25 cellular contexts compared by ENCODE assay signal in the genomic region with DNA sequence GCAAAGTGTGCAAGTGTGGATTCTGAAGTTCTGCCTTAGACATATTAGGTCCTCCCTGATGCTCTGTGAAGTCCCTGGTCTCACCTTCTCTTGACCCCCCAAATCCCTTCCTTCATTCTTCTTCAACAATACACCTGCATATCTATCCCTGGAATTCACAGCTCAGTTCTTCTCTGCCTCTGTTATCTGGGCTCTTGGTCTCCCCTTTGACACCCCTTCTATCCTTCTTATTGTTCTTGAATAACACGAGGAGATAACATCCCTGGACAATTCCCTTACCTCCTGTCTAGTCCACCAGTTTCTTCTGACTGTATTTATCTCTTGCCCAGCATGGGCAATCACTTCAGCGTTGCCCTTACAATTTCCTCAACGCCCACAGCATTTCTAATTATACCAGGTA.
"Had no signal": no experiment of that assay in that cellular context is flagged by ENCODE, and none has a peak within 500 bp of the region (broad histone marks: within the 10 kb centered on the region; RNA-seq: fewer than 3 reads in every experiment).

No MANE protein-coding gene starts in this region.

- H2AFZ ChIP-seq: neural progenitor cell, parathyroid adenoma had no signal

- FAIRE-seq: small intestine, urothelium cell line had no signal

- H3K4me3 ChIP-seq: neural progenitor cell, ovary, psoas muscle, right lobe of liver, sigmoid colon, stomach, thoracic aorta, thyroid gland, tibial nerve, upper lobe of left lung, vagina had no signal

- H3K9me3 ChIP-seq: ovary, psoas muscle, right lobe of liver, sigmoid colon, stomach, thoracic aorta, thyroid gland, tibial nerve, upper lobe of left lung, vagina had no signal

- DNase-seq: natural killer cell; occipital lobe; ovary; posterior cingulate gyrus; psoas muscle; right cardiac atrium; right lobe of liver; sigmoid colon; small intestine; stimulated activated CD4-positive, alpha-beta T cell treated with anti-CD3 and anti-CD28 coated beads, Interleukin-15, amount 100 ng/mL, for 24 hours; stimulated activated CD4-positive, alpha-beta T cell treated with anti-CD3 and anti-CD28 coated beads, Interleukin-2, amount 100 ng/mL, for 24 hours; stimulated activated CD4-positive, alpha-beta T cell treated with anti-CD3 and anti-CD28 coated beads, Interleukin-2, amount 100 ng/mL, for 48 hours; stimulated activated CD4-positive, alpha-beta T cell treated with anti-CD3 and anti-CD28 coated beads, Interleukin-4, amount 100 ng/mL, for 24 hours; stimulated activated naive B cell treated with anti-CD40 and anti-IgM and Interleukin-4, amounts not matched to agents 10 μg/mL and 1 μg/mL and 100 μg/mL, for 72 hours; stimulated activated naive CD4-positive, alpha-beta T cell treated with Interleukin-2 at 50 U/mL for 16 hours; stomach; thyroid gland; trophoblast cell; upper lobe of left lung had no signal

- H3K27ac ChIP-seq: neural progenitor cell, ovary, parathyroid adenoma, psoas muscle, right lobe of liver, sigmoid colon, stomach, thoracic aorta, thyroid gland, tibial nerve, upper lobe of left lung, vagina had no signal

- H3K79me2 ChIP-seq: parathyroid adenoma had no signal

- H3K9ac ChIP-seq: neural progenitor cell, parathyroid adenoma had no signal

- H3K27me3 ChIP-seq: neural progenitor cell, ovary, right lobe of liver, sigmoid colon, stomach, thyroid gland, tibial nerve, upper lobe of left lung, vagina had no signal

- H3K4me1 ChIP-seq: psoas muscle, right lobe of liver, sigmoid colon, stomach, thyroid gland, tibial nerve, upper lobe of left lung, vagina had no signal

- H3K36me3 ChIP-seq: neural progenitor cell, ovary, right lobe of liver, sigmoid colon, stomach, thoracic aorta, thyroid gland, tibial nerve, upper lobe of left lung, vagina had no signal

- H3K4me2 ChIP-seq: neural progenitor cell had no signal
